In the genomic region with DNA sequence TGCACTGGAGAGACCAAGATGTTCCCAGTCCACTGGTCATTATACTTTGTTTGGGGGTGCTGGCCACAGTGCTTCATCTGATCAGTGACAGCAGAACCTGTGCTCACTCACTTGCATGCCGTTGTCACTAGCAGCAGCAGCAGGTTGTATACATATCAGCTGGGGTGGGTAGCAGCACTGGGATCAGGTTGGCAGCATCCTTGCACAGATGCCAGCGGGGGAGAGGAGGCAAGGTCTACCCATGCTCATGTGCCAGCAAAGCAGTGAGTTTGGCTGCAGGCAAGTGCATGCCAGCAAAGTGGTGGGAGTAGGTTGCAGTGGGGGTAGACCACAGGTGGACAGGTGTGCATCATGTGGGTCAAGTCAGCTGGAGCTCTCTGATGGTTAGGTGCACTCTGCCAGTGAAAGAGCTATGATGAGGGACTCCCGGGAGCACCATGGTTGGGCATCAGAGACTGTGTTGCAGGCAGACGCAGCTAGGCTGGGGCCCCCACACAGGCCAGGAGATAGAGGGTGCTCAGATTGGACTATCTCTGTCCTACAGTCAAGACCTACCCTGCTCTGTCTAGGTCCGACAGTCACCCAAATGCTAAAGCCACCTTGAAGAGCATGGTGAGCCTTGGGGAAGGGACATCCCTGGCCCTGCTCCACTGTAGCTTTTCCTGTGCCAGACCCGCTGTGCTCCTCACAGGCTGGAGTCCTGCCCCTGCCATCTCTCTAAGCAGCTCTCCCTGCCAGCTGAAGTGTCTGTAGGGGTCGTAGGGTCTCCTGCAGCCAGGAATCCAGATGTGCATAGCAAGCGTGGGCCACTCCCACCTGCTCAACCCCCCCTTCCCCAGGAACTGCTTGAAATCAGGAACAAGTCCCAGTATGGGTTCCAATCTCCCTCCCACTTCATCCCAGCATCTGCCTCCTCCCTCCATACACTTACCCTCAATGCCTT, we compare ENCODE assay signal across 29 cellular contexts.
"Had no signal": no experiment of that assay in that cellular context is flagged by ENCODE, and none has a peak within 500 bp of the region (broad histone marks: within the 10 kb centered on the region; RNA-seq: fewer than 3 reads in every experiment).

No MANE protein-coding gene starts in this region.

- H3K4me1 ChIP-seq: colonic mucosa, lower lobe of right lung, sigmoid colon, stomach, suprapubic skin had no signal

- H3K27ac ChIP-seq: colonic mucosa, lower lobe of right lung, sigmoid colon, stomach, suprapubic skin, tibial artery had no signal

- H3K27ac Mint-ChIP-seq: activated CD8-positive, alpha-beta T cell treated with anti-CD3 and anti-CD28 coated beads for 36 hours; activated naive CD8-positive, alpha-beta T cell; immature natural killer cell; naive thymus-derived CD8-positive, alpha-beta T cell; progenitor cell of endocrine pancreas; stimulated activated naive B cell treated with anti-CD40 and anti-IgM and Interleukin-4, amounts not matched to agents 10 μg/mL and 1 μg/mL and 100 μg/mL, for 72 hours had no signal

- ATAC-seq: activated CD8-positive, alpha-beta T cell treated with anti-CD3 and anti-CD28 coated beads for 36 hours; naive thymus-derived CD8-positive, alpha-beta T cell; stimulated activated naive B cell treated with anti-CD40 and anti-IgM and Interleukin-4, amounts not matched to agents 10 μg/mL and 1 μg/mL and 100 μg/mL, for 72 hours had no signal

- DNase-seq: activated CD4-positive, alpha-beta T cell treated with anti-CD3 and anti-CD28 coated beads for 1 hour; activated CD4-positive, alpha-beta T cell treated with anti-CD3 and anti-CD28 coated beads, Interleukin-2, amount 50 U/mL, for 1 hour; activated CD8-positive, alpha-beta T cell treated with anti-CD3 and anti-CD28 coated beads for 36 hours; activated effector memory CD4-positive, alpha-beta T cell treated with Interleukin-2 at 50 U/mL for 16 hours; activated naive CD4-positive, alpha-beta T cell treated with Interleukin-2 at 50 U/mL for 16 hours; activated T-cell treated with anti-CD3 and anti-CD28 coated beads for 4 hours; anterior cingulate cortex; colonic mucosa; effector CD8-positive, alpha-beta T cell; glutamatergic neuron; hippocampal formation; immature natural killer cell; lower lobe of right lung; mesenchymal stem cell; naive thymus-derived CD8-positive, alpha-beta T cell; sigmoid colon; small intestine; stimulated activated CD4-positive, alpha-beta T cell treated with anti-CD3 and anti-CD28 coated beads, Interleukin-1b, Interleukin-23, amount 100 ng/mL, for 48 hours; stimulated activated CD4-positive, alpha-beta T cell treated with anti-CD3 and anti-CD28 coated beads, Interleukin-4, amount 100 ng/mL, for 4 hours; stimulated activated CD8-positive, alpha-beta memory T cell treated with anti-CD3 and anti-CD28 coated beads, Interleukin-4, amount 100 ng/mL, for 48 hours; stimulated activated naive B cell treated with anti-CD40 and anti-IgM and Interleukin-4, amounts not matched to agents 10 μg/mL and 1 μg/mL and 100 μg/mL, for 72 hours; stomach; T-helper 2 cell; tibial artery had no signal

- H3K27me3 ChIP-seq: colonic mucosa, sigmoid colon, stomach, suprapubic skin, tibial artery had no signal

- H3K9me3 ChIP-seq: colonic mucosa, suprapubic skin had no signal

- H3K4me1 Mint-ChIP-seq: immature natural killer cell; naive thymus-derived CD8-positive, alpha-beta T cell; neural crest cell; stimulated activated naive B cell treated with anti-CD40 and anti-IgM and Interleukin-4, amounts not matched to agents 10 μg/mL and 1 μg/mL and 100 μg/mL, for 72 hours had no signal

- FAIRE-seq: frontal cortex, small intestine had no signal

- H3K27me3 Mint-ChIP-seq: activated CD8-positive, alpha-beta T cell treated with anti-CD3 and anti-CD28 coated beads for 36 hours; activated naive CD8-positive, alpha-beta T cell; progenitor cell of endocrine pancreas; stimulated activated naive B cell treated with anti-CD40 and anti-IgM and Interleukin-4, amounts not matched to agents 10 μg/mL and 1 μg/mL and 100 μg/mL, for 72 hours had no signal

- H3K36me3 Mint-ChIP-seq: activated naive CD8-positive, alpha-beta T cell; immature natural killer cell; naive thymus-derived CD8-positive, alpha-beta T cell; stimulated activated naive B cell treated with anti-CD40 and anti-IgM and Interleukin-4, amounts not matched to agents 10 μg/mL and 1 μg/mL and 100 μg/mL, for 72 hours had no signal

- H3K4me3 ChIP-seq: colonic mucosa, lower lobe of right lung, sigmoid colon, stomach, suprapubic skin, tibial artery had no signal

- H3K4me3 Mint-ChIP-seq: activated CD8-positive, alpha-beta T cell treated with anti-CD3 and anti-CD28 coated beads for 36 hours; activated naive CD8-positive, alpha-beta T cell; immature natural killer cell; naive thymus-derived CD8-positive, alpha-beta T cell; neural crest cell; stimulated activated naive B cell treated with anti-CD40 and anti-IgM and Interleukin-4, amounts not matched to agents 10 μg/mL and 1 μg/mL and 100 μg/mL, for 72 hours had no signal

- H3K36me3 ChIP-seq: colonic mucosa, lower lobe of right lung, sigmoid colon, stomach, suprapubic skin, tibial artery had no signal
